ENCODE assay signal across 1 cellular context in genomic region chr2:207905546-207905945, GRCh38.
TF ChIP-seq lines count a peak whose summit lies in the region.

No MANE protein-coding gene starts in this region.

TF ChIP-seq in GM12878, 131 proteins besides CTCF, POLR2A, EP300 and RAD21 (continued from another document):
- TF ChIP-seq, protein P1, sequence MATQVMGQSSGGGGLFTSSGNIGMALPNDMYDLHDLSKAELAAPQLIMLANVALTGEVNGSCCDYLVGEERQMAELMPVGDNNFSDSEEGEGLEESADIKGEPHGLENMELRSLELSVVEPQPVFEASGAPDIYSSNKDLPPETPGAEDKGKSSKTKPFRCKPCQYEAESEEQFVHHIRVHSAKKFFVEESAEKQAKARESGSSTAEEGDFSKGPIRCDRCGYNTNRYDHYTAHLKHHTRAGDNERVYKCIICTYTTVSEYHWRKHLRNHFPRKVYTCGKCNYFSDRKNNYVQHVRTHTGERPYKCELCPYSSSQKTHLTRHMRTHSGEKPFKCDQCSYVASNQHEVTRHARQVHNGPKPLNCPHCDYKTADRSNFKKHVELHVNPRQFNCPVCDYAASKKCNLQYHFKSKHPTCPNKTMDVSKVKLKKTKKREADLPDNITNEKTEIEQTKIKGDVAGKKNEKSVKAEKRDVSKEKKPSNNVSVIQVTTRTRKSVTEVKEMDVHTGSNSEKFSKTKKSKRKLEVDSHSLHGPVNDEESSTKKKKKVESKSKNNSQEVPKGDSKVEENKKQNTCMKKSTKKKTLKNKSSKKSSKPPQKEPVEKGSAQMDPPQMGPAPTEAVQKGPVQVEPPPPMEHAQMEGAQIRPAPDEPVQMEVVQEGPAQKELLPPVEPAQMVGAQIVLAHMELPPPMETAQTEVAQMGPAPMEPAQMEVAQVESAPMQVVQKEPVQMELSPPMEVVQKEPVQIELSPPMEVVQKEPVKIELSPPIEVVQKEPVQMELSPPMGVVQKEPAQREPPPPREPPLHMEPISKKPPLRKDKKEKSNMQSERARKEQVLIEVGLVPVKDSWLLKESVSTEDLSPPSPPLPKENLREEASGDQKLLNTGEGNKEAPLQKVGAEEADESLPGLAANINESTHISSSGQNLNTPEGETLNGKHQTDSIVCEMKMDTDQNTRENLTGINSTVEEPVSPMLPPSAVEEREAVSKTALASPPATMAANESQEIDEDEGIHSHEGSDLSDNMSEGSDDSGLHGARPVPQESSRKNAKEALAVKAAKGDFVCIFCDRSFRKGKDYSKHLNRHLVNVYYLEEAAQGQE (IDR thresholded peaks at IDR 0.05; ENCODE audit: low read depth, low read length) = no peak
- TF ChIP-seq IKZF1 (conservative IDR thresholded peaks at IDR 0.05) (no peak), CUX1 (IDR thresholded peaks at IDR 0.05; ENCODE audit: insufficient replicate concordance, low read depth, low read length) (no peak)
TF ChIP-seq in GM12878: peak in this region for 0.
